Comparison of ENCODE assay signal across 16 cellular contexts in the genomic region with DNA sequence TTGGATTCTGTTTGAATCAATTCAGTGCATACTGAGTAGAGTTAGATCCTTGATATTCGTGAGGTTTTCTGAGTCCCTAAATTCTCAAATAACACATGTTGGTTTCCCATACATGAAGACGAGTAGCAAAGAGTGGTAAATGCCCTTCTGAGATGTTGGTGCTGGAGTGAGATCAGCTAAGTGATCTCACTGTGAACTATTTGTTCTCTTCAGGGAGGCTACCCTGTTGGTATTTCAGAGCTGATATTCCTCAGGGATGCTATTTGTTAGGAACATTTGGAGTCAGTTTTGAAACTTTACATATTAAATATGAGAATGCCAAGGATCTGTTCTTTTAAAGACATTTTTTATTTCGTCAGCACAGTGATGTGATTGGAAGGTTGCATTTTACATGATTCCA. TPM values are rescaled to one million over a fixed set of nuclear protein-coding genes. Genes with fewer than 3 reads are reported as not detected.
DNase-seq lines count a peak whose midpoint lies in the region; ATAC-seq, FAIRE-seq and TF ChIP-seq lines count a peak whose summit lies in the region.
"Had no signal": no experiment of that assay in that cellular context is flagged by ENCODE, and none has a peak within 500 bp of the region (broad histone marks: within the 10 kb centered on the region; RNA-seq: fewer than 3 reads in every experiment).

No MANE protein-coding gene starts in this region.

- POLR2A ChIA-PET in activated CD4-positive, alpha-beta memory T cell treated with anti-CD3 and anti-CD28 coated beads for 36 hours (lab: Charles Lee), result interaction anchor here (0.7 to 1.6 kb wide), 3 partner anchors 9 to 34 kb away, joined by 3 to 6 read pairs (median 5); no protein-coding TSS in a partner anchor
- POLR2A ChIA-PET in activated CD4-positive, alpha-beta memory T cell treated with anti-CD3 and anti-CD28 coated beads, Interleukin-2, amount 10 ng/mL, durations not matched to agents 7 days and 5 days (lab: Charles Lee), result interaction anchor here (0.6 to 2.8 kb wide), 2 partner anchors 9 to 41 kb away, joined by 3 to 9 read pairs; no protein-coding TSS in a partner anchor

- H3K27me3 ChIP-seq in colonic mucosa, result no peaks in the 10 kb centered on the region
- no peaks in the 10 kb centered on the region for H3K27me3 ChIP-seq in thymus (ENCODE audit: control insufficient read depth, insufficient read depth)

- 96% methylated on average over 3 of the region's 3 CpGs for WGBS in thymus

- no peaks in the 10 kb centered on the region for H3K27me3 Mint-ChIP-seq in activated CD4-positive, alpha-beta memory T cell treated with anti-CD3 and anti-CD28 coated beads for 36 hours
- no peaks in the 10 kb centered on the region for H3K27me3 Mint-ChIP-seq in activated CD4-positive, alpha-beta memory T cell treated with anti-CD3 and anti-CD28 coated beads, Interleukin-2, amount 10 ng/mL, durations not matched to agents 7 days and 5 days
- no peaks in the 10 kb centered on the region for H3K27me3 Mint-ChIP-seq in mesothelial cell of epicardium (ENCODE audit: low read depth)
- H3K27me3 Mint-ChIP-seq: dendritic cell treated with granulocyte-macrophage colony-stimulating factor and Interleukin-4, amounts not matched to agents 40 ng/mL and 50 ng/mL, for 4 days had no signal

- no peaks in the 10 kb centered on the region for H3K9me3 ChIP-seq in colonic mucosa
- H3K9me3 ChIP-seq in thymus (ENCODE audit: control insufficient read depth), result no peaks in the 10 kb centered on the region

- H3K36me3 ChIP-seq in colonic mucosa, result no peaks in the 10 kb centered on the region
- no peaks in the 10 kb centered on the region for H3K36me3 ChIP-seq in thymus (ENCODE audit: control insufficient read depth, insufficient read depth)

- no peaks in the 10 kb centered on the region for H3K9me3 Mint-ChIP-seq in activated CD4-positive, alpha-beta memory T cell treated with anti-CD3 and anti-CD28 coated beads for 36 hours
- no peaks in the 10 kb centered on the region for H3K9me3 Mint-ChIP-seq in activated CD4-positive, alpha-beta memory T cell treated with anti-CD3 and anti-CD28 coated beads, Interleukin-2, amount 10 ng/mL, durations not matched to agents 7 days and 5 days
- H3K9me3 Mint-ChIP-seq in mesothelial cell of epicardium, result no peaks in the 10 kb centered on the region
- H3K9me3 Mint-ChIP-seq: dendritic cell treated with granulocyte-macrophage colony-stimulating factor and Interleukin-4, amounts not matched to agents 40 ng/mL and 50 ng/mL, for 4 days; WTC11 had no signal

- intact Hi-C loops in activated CD4-positive, alpha-beta memory T cell treated with anti-CD3 and anti-CD28 coated beads for 36 hours (cut with micrococcal nuclease), result loop anchor here (2.0 kb wide), 1 partner anchor 23 kb away; no protein-coding TSS in a partner anchor
- intact Hi-C loops in colonic mucosa (cut with DNase I), result no loop called here

- no peak for ATAC-seq in GM19023 (IDR thresholded peaks at IDR 0.05; ENCODE audit: unreplicated experiment)
- ATAC-seq: WTC11 had no signal

- H3K27ac Mint-ChIP-seq in activated CD4-positive, alpha-beta memory T cell treated with anti-CD3 and anti-CD28 coated beads for 36 hours, result peak overlapping the region; percentile 93
- H3K27ac Mint-ChIP-seq in activated CD4-positive, alpha-beta memory T cell treated with anti-CD3 and anti-CD28 coated beads, Interleukin-2, amount 10 ng/mL, durations not matched to agents 7 days and 5 days, result no peak overlapping the region
- H3K27ac Mint-ChIP-seq in mesothelial cell of epicardium, result peak overlapping the region; percentile 90
- H3K27ac Mint-ChIP-seq: WTC11 had no signal

- H3K4me1 Mint-ChIP-seq in activated CD4-positive, alpha-beta memory T cell treated with anti-CD3 and anti-CD28 coated beads for 36 hours (ENCODE audit: low read depth), result peaks cover 96% of the 10 kb centered on the region
- H3K4me1 Mint-ChIP-seq in activated CD4-positive, alpha-beta memory T cell treated with anti-CD3 and anti-CD28 coated beads, Interleukin-2, amount 10 ng/mL, durations not matched to agents 7 days and 5 days, result peaks cover 91% of the 10 kb centered on the region
- peaks cover 65% of the 10 kb centered on the region for H3K4me1 Mint-ChIP-seq in mesothelial cell of epicardium

- no peak for FAIRE-seq in HTR-8/SVneo (lab: Jason Lieb, UNC)
- FAIRE-seq: A204.1, GM12892 had no signal

- TF ChIP-seq CTCF in colonic mucosa (IDR thresholded peaks at IDR 0.05) (no peak), mesothelial cell of epicardium (IDR thresholded peaks at IDR 0.05; ENCODE audit: unreplicated experiment) (no peak)

- H3K36me3 Mint-ChIP-seq in activated CD4-positive, alpha-beta memory T cell treated with anti-CD3 and anti-CD28 coated beads for 36 hours, result peaks cover 53% of the 10 kb centered on the region
- peaks cover 78% of the 10 kb centered on the region for H3K36me3 Mint-ChIP-seq in activated CD4-positive, alpha-beta memory T cell treated with anti-CD3 and anti-CD28 coated beads, Interleukin-2, amount 10 ng/mL, durations not matched to agents 7 days and 5 days (ENCODE audit: low read depth)
- H3K36me3 Mint-ChIP-seq in mesothelial cell of epicardium, result peaks cover 7% of the 10 kb centered on the region
- H3K36me3 Mint-ChIP-seq: WTC11 had no signal

- CTCF ChIA-PET in activated CD4-positive, alpha-beta memory T cell treated with anti-CD3 and anti-CD28 coated beads for 36 hours (lab: Charles Lee), result interaction anchor here (0.9 to 1.7 kb wide), 2 partner anchors 8 to 61 kb away, joined by 4 to 5 read pairs; no protein-coding TSS in a partner anchor
- CTCF ChIA-PET in activated CD4-positive, alpha-beta memory T cell treated with anti-CD3 and anti-CD28 coated beads, Interleukin-2, amount 10 ng/mL, durations not matched to agents 7 days and 5 days (lab: Charles Lee), result interaction anchor here (0.8 to 1.8 kb wide), 2 partner anchors 53 to 63 kb away, joined by 4 read pairs; no protein-coding TSS in a partner anchor

- H3K4me3 ChIP-seq in colonic mucosa, result no peak overlapping the region
- H3K4me3 ChIP-seq in thymus (ENCODE audit: low read length), result no peak overlapping the region

- H3K4me1 ChIP-seq in colonic mucosa (no peaks in the 10 kb centered on the region), thymus (ENCODE audit: control insufficient read depth, insufficient read depth, low read length) (no peaks in the 10 kb centered on the region)

- no peak overlapping the region for H3K9ac ChIP-seq in colonic mucosa (ENCODE audit: low read depth in 2 of 2, low read length in 2 of 2)

- H3K27ac ChIP-seq in colonic mucosa, result peak overlapping the region; percentile 37
- H3K27ac ChIP-seq in thymus (ENCODE audit: low read depth), result peak overlapping the region; percentile 36

- DNase-seq in activated CD4-positive, alpha-beta memory T cell treated with anti-CD3 and anti-CD28 coated beads for 36 hours, result no peak
- no peak for DNase-seq in activated CD4-positive, alpha-beta memory T cell treated with anti-CD3 and anti-CD28 coated beads, Interleukin-2, amount 10 ng/mL, durations not matched to agents 7 days and 5 days
- DNase-seq in colonic mucosa (no peak), mesothelial cell of epicardium (ENCODE audit: low spot score in 2 of 2, unreplicated experiment in 2 of 2) (no peak), HTR-8/SVneo (ENCODE audit: insufficient read length, low spot score) (no peak), NCI-H345 (lab: John Stamatoyannopoulos, UW) (no peak)
- DNase-seq: activated effector memory CD4-positive, alpha-beta T cell treated with Interleukin-2 at 50 U/mL for 16 hours; hypothalamus; midbrain; NCI-H2171 treated with DMSO at 0.1 percent for 48 hours had no signal

- no peak overlapping the region for H3K4me3 Mint-ChIP-seq in activated CD4-positive, alpha-beta memory T cell treated with anti-CD3 and anti-CD28 coated beads for 36 hours
- no peak overlapping the region for H3K4me3 Mint-ChIP-seq in activated CD4-positive, alpha-beta memory T cell treated with anti-CD3 and anti-CD28 coated beads, Interleukin-2, amount 10 ng/mL, durations not matched to agents 7 days and 5 days
- H3K4me3 Mint-ChIP-seq in mesothelial cell of epicardium, result no peak overlapping the region
- H3K4me3 Mint-ChIP-seq: dendritic cell treated with granulocyte-macrophage colony-stimulating factor and Interleukin-4, amounts not matched to agents 40 ng/mL and 50 ng/mL, for 4 days; WTC11 had no signal

RNA-seq across cellular contexts. Expression of a gene that starts 54.7 kb away (rescaled TPM):
- 10 to 100 TPM; 69.9 to 72.2 TPM for total RNA-seq in activated CD4-positive, alpha-beta memory T cell treated with anti-CD3 and anti-CD28 coated beads for 36 hours
- total RNA-seq in activated CD4-positive, alpha-beta memory T cell treated with anti-CD3 and anti-CD28 coated beads, Interleukin-2, amount 10 ng/mL, durations not matched to agents 7 days and 5 days, result 10 to 100 TPM; 63.4 to 65.2 TPM
- total RNA-seq in colonic mucosa (10 to 100 TPM; 27.3 to 70.3 TPM), mesothelial cell of epicardium (34.7 to 37.3 TPM (median 35.3 TPM) in 3 replicates)
- 23.7 TPM for polyA plus RNA-seq in thymus
